Comparison of ENCODE assay signal across 12 cellular contexts in the genomic region with DNA sequence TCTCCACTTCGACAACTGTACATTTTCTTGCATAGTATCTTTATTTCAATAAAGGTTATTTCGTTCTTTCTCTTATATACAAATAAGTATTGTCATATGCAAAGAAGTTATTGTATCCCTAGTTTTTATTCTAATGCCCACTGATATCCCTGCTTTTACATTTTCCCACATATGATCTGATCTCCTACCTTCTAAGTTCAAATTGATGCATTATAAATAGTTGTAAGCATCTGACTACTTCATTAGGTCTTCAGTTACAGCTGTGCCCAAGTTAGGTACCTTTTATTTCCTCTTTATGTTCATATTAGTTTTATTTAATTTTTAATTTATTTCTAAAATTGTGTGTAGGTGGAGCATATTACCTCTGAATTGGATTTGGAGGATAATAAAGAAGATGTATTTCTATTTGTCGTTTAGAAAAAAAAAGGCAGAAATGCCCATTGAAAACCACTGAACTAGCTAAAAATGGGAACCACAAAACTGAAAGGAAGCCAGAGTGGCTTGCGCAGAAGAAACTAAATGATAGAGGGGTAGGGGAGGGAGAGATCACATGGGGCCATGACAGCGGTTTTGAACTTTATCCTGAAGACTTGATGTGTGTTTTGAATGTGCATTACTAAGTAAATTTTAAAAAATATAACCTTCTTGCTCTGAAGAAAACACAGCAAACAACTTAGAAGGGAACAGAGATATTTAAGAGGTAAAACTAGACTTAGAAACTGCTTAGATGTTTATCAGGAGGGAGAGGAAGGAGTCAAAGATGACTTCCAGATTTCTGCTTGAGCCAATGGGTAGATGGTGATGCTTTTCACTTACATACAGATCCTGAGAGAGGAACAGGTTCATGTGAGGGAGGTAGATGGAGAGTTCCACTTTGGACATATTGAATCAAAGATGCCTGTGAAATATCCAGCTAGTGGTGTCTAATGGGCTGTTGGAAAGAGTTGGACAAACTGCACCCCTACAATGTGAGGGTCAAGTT. TPM values are rescaled to one million over a fixed set of nuclear protein-coding genes. Genes with fewer than 3 reads are reported as not detected.
DNase-seq lines count a peak whose midpoint lies in the region; ATAC-seq and TF ChIP-seq lines count a peak whose summit lies in the region.
"Had no signal": no experiment of that assay in that cellular context is flagged by ENCODE, and none has a peak within 500 bp of the region (broad histone marks: within the 10 kb centered on the region; RNA-seq: fewer than 3 reads in every experiment).

No MANE protein-coding gene starts in this region.

- 83% methylated on average over 5 of the region's 5 CpGs for WGBS in esophagus muscularis mucosa
- 88 to 92% methylated on average over 5 of the region's 5 CpGs for WGBS in testis, 2 donors

- H3K4me2 ChIP-seq in OCI-LY7 (ENCODE audit: low read length), result no peak overlapping the region
- H3K4me2 ChIP-seq: SK-N-SH had no signal

- peak overlapping the region in 1 of 2 donors; percentile 8 for H3K4me3 ChIP-seq in CD4-positive, alpha-beta memory T cell (ENCODE audit: low read length in 2 of 2)
- H3K4me3 ChIP-seq in esophagus muscularis mucosa (no peak overlapping the region), OCI-LY7 (ENCODE audit: low read depth, low read length, poor library complexity, severe bottlenecking) (no peak overlapping the region), testis (no peak overlapping the region)

- peak; percentile 49 for ATAC-seq in HG02678 (IDR thresholded peaks at IDR 0.05; ENCODE audit: unreplicated experiment)
- ATAC-seq: left cardiac atrium had no signal

- H3K36me3 Mint-ChIP-seq in CD4-positive, alpha-beta memory T cell, result peaks cover 61 to 63% of the 10 kb centered on the region in 2 donors
- peaks cover 73% of the 10 kb centered on the region for H3K36me3 Mint-ChIP-seq in T-helper 2 cell treated with Interferon-gamma antibody and Interleukin-4, amounts not matched to agents 5 μg/mL and 100 μg/mL, for 36 hours (ENCODE audit: low read depth)
- H3K36me3 Mint-ChIP-seq in immature natural killer cell, result peaks cover 23 to 48% (median 38%) of the 10 kb centered on the region in 3 donors
- peaks cover 11% of the 10 kb centered on the region for H3K36me3 Mint-ChIP-seq in type B pancreatic cell

- POLR2A ChIA-PET in CD4-positive, alpha-beta memory T cell (lab: Charles Lee; ENCODE audit: partially characterized antibody), result interaction anchor here (0.6 to 4.8 kb wide), 11 partner anchors 11 to 285 kb away, joined by 3 to 29 read pairs (median 3); a partner anchor contains a TSS
- POLR2A ChIA-PET in OCI-LY7 (lab: Charles Lee), result interaction anchor here (0.6 to 1.3 kb wide), 3 partner anchors 16 to 30 kb away, joined by 3 to 4 read pairs (median 4); no protein-coding TSS in a partner anchor

- CTCF ChIA-PET in CD4-positive, alpha-beta memory T cell (lab: Charles Lee; ENCODE audit: partially characterized antibody), result interaction anchor here (0.9 to 2.6 kb wide), 5 partner anchors 10 to 159 kb away, joined by 3 to 15 read pairs (median 5); no protein-coding TSS in a partner anchor
- CTCF ChIA-PET in OCI-LY7 (lab: Charles Lee; ENCODE audit: unreplicated experiment), result no interaction called here

- TF ChIP-seq EP300 in esophagus muscularis mucosa (IDR thresholded peaks at IDR 0.05), result no peak

- H2AFZ ChIP-seq in OCI-LY7 (ENCODE audit: low read length), result no peak overlapping the region

- intact Hi-C loops in CD4-positive, alpha-beta memory T cell (cut with micrococcal nuclease), result loop anchor here (1.0 to 2.0 kb wide), 4 partner anchors 10 to 30 kb away; no protein-coding TSS in a partner anchor
- intact Hi-C loops in esophagus muscularis mucosa (cut with DNase I) (no loop called here), OCI-LY7 (cut with micrococcal nuclease; ENCODE audit: unreplicated experiment) (no loop called here), testis (cut with DNase I; ENCODE audit: low total_unique reads) (no loop called here)

- H3K9me3 Mint-ChIP-seq in CD4-positive, alpha-beta memory T cell, result peaks cover 0 to 4% (median 0%) of the 10 kb centered on the region in 8 donors
- no peaks in the 10 kb centered on the region for H3K9me3 Mint-ChIP-seq in T-helper 2 cell treated with Interferon-gamma antibody and Interleukin-4, amounts not matched to agents 5 μg/mL and 100 μg/mL, for 36 hours
- H3K9me3 Mint-ChIP-seq in immature natural killer cell (no peaks in the 10 kb centered on the region), type B pancreatic cell (no peaks in the 10 kb centered on the region)

- H3K4me1 Mint-ChIP-seq in CD4-positive, alpha-beta memory T cell, result peaks cover 53 to 87% (median 70%) of the 10 kb centered on the region in 4 donors
- H3K4me1 Mint-ChIP-seq in T-helper 2 cell treated with Interferon-gamma antibody and Interleukin-4, amounts not matched to agents 5 μg/mL and 100 μg/mL, for 36 hours (ENCODE audit: low read depth), result peaks cover 75% of the 10 kb centered on the region
- peaks cover 55 to 79% of the 10 kb centered on the region in 2 donors for H3K4me1 Mint-ChIP-seq in immature natural killer cell
- no peaks in the 10 kb centered on the region for H3K4me1 Mint-ChIP-seq in type B pancreatic cell (ENCODE audit: unreplicated experiment)

- H3K27me3 Mint-ChIP-seq in CD4-positive, alpha-beta memory T cell, result no peaks in the 10 kb centered on the region
- no peaks in the 10 kb centered on the region for H3K27me3 Mint-ChIP-seq in T-helper 2 cell treated with Interferon-gamma antibody and Interleukin-4, amounts not matched to agents 5 μg/mL and 100 μg/mL, for 36 hours (ENCODE audit: low read depth)
- H3K27me3 Mint-ChIP-seq in immature natural killer cell (ENCODE audit: low read depth in 3 of 3) (peaks cover 0 to 13% (median 5%) of the 10 kb centered on the region in 3 donors), type B pancreatic cell (no peaks in the 10 kb centered on the region)

- H3K27ac Mint-ChIP-seq in CD4-positive, alpha-beta memory T cell, result peak overlapping the region; percentile 26 to 93 (median 80)
- H3K27ac Mint-ChIP-seq in T-helper 2 cell treated with Interferon-gamma antibody and Interleukin-4, amounts not matched to agents 5 μg/mL and 100 μg/mL, for 36 hours, result peak overlapping the region; percentile 90
- peak overlapping the region; percentile 86 to 96 (median 92) for H3K27ac Mint-ChIP-seq in immature natural killer cell
- no peak overlapping the region for H3K27ac Mint-ChIP-seq in type B pancreatic cell

- no TSS peak for BruUV-seq in OCI-LY7 (replicated peaks; lab: Mats Ljungman, UMichigan)

- no peaks in the 10 kb centered on the region for H3K79me2 ChIP-seq in OCI-LY7 (ENCODE audit: insufficient read depth, low read depth, low read length)

- no peaks in the 10 kb centered on the region for H3K27me3 ChIP-seq in CD4-positive, alpha-beta memory T cell (ENCODE audit: insufficient read depth, low read length)
- no peaks in the 10 kb centered on the region for H3K27me3 ChIP-seq in esophagus muscularis mucosa
- H3K27me3 ChIP-seq in testis, result no peaks in the 10 kb centered on the region

- H3K36me3 ChIP-seq in CD4-positive, alpha-beta memory T cell (ENCODE audit: insufficient read depth, low read length), result peaks cover 46% of the 10 kb centered on the region
- H3K36me3 ChIP-seq in esophagus muscularis mucosa (peaks cover 32 to 68% (median 43%) of the 10 kb centered on the region in 4 donors), OCI-LY7 (ENCODE audit: insufficient read depth, low read length) (peaks cover 67% of the 10 kb centered on the region), testis (ENCODE audit: low read depth, missing control alignments) (no peaks in the 10 kb centered on the region)

- H3K9me3 ChIP-seq in CD4-positive, alpha-beta memory T cell (ENCODE audit: control insufficient read depth in 1 of 2, low read length in 2 of 2), result no peaks in the 10 kb centered on the region
- H3K9me3 ChIP-seq in esophagus muscularis mucosa, result no peaks in the 10 kb centered on the region
- no peaks in the 10 kb centered on the region for H3K9me3 ChIP-seq in OCI-LY7 (ENCODE audit: low read length)
- no peaks in the 10 kb centered on the region for H3K9me3 ChIP-seq in testis
- H3K9me3 ChIP-seq: SK-N-SH had no signal

- no peaks in the 10 kb centered on the region for H4K20me1 ChIP-seq in OCI-LY7 (ENCODE audit: insufficient read depth, low read length)

- no peaks in the 10 kb centered on the region for H3K9me2 ChIP-seq in OCI-LY7 (ENCODE audit: insufficient read depth, low read length)
- H3K9me2 ChIP-seq: SK-N-SH had no signal

- no peak for TF ChIP-seq CTCF in esophagus muscularis mucosa (IDR thresholded peaks at IDR 0.05)
- TF ChIP-seq CTCF in OCI-LY7 (conservative IDR thresholded peaks at IDR 0.05; ENCODE audit: low read length), result no peak
- no peak for TF ChIP-seq CTCF in testis (IDR thresholded peaks at IDR 0.05)
- no peak for TF ChIP-seq CTCF in type B pancreatic cell (conservative IDR thresholded peaks at IDR 0.05)

- H3K4me1 ChIP-seq in CD4-positive, alpha-beta memory T cell (ENCODE audit: insufficient read depth, low read length), result peaks cover 61% of the 10 kb centered on the region
- no peaks in the 10 kb centered on the region for H3K4me1 ChIP-seq in esophagus muscularis mucosa
- no peaks in the 10 kb centered on the region for H3K4me1 ChIP-seq in OCI-LY7 (ENCODE audit: insufficient read depth, low read length, poor library complexity, severe bottlenecking)
- no peaks in the 10 kb centered on the region for H3K4me1 ChIP-seq in testis

- H3K27ac ChIP-seq in CD4-positive, alpha-beta memory T cell (ENCODE audit: low read depth, low read length), result no peak overlapping the region
- no peak overlapping the region for H3K27ac ChIP-seq in esophagus muscularis mucosa (replicated peaks in 1 of 4)
- no peak overlapping the region for H3K27ac ChIP-seq in OCI-LY7 (ENCODE audit: low read depth, low read length, poor library complexity, severe bottlenecking)
- H3K27ac ChIP-seq in testis, result no peak overlapping the region

- DNase-seq in CD4-positive, alpha-beta memory T cell, result peak in 2 of 5 donors; percentile 32 to 43
- DNase-seq in T-helper 2 cell treated with Interferon-gamma antibody and Interleukin-4, amounts not matched to agents 5 μg/mL and 100 μg/mL, for 36 hours (ENCODE audit: low spot score), result peak; percentile 27
- peak; percentile 17 to 33 (median 19) for DNase-seq in immature natural killer cell
- no peak for DNase-seq in esophagus muscularis mucosa (ENCODE audit: extremely low spot score)
- no peak for DNase-seq in OCI-LY7 (ENCODE audit: low spot score)
- DNase-seq in testis, result no peak
- DNase-seq in type B pancreatic cell (ENCODE audit: extremely low spot score, unreplicated experiment), result no peak
- DNase-seq: left cardiac atrium, NCI-H510A, posterior cingulate gyrus, SK-N-SH had no signal

- H3K4me3 Mint-ChIP-seq in CD4-positive, alpha-beta memory T cell, result peak overlapping the region; percentile 11 to 74 (median 64)
- H3K4me3 Mint-ChIP-seq in T-helper 2 cell treated with Interferon-gamma antibody and Interleukin-4, amounts not matched to agents 5 μg/mL and 100 μg/mL, for 36 hours, result peak overlapping the region; percentile 76
- peak overlapping the region; percentile 73 to 79 (median 75) for H3K4me3 Mint-ChIP-seq in immature natural killer cell
- H3K4me3 Mint-ChIP-seq in type B pancreatic cell, result no peak overlapping the region

- no peak for TF ChIP-seq POLR2A in esophagus muscularis mucosa (IDR thresholded peaks at IDR 0.05; ENCODE audit: low read depth)
- TF ChIP-seq POLR2A in testis (IDR thresholded peaks at IDR 0.05), result no peak

RNA-seq across cellular contexts. Expression of a gene that starts 9.3 kb away (rescaled TPM):
- 1 to 10 TPM; 3.8 to 4.6 TPM for total RNA-seq in CD4-positive, alpha-beta memory T cell
- under 1 TPM in 1 of 2 donors, not detected in 1; 0.37 TPM for polyA plus RNA-seq in CD4-positive, alpha-beta memory T cell
- polyA plus RNA-seq in immature natural killer cell (under 1 TPM in 2 of 3 donors, not detected in 1; 0.21 to 0.40 TPM), testis (ENCODE audit: insufficient read depth, low read depth, low replicate concordance) (2.5 TPM)
- total RNA-seq in esophagus muscularis mucosa (10 to 100 TPM in 2 of 4 donors, 1 to 10 TPM in 2; 7.0 to 15.4 (median 10.2) TPM), OCI-LY7 (2022) (not detected in 2 replicates), testis (10 to 100 TPM; 22.4 to 22.6 TPM), type B pancreatic cell (ENCODE audit: low replicate concordance) (3.1 and 31.3 TPM in 2 replicates)
- not detected in 2 replicates for total RNA-seq in OCI-LY7 (2014; rRNA removed; shearing (Covaris generic))

Comparison
In these comparisons a context has a peak if more than half of its experiments do, and no peak if none do; other contexts are left out.
1. DNase-seq: peak in T-helper 2 cell treated with Interferon-gamma antibody and Interleukin-4, amounts not matched to agents 5 μg/mL and 100 μg/mL, for 36 hours (single experiment) and immature natural killer cell (3 of 3); none in esophagus muscularis mucosa (single experiment), OCI-LY7 (single experiment), testis (single experiment) and type B pancreatic cell (single experiment).